Comparison of ENCODE assay signal across 15 cellular contexts in genomic region chr15:79724312-79724711, GRCh38.
DNase-seq lines count a peak whose midpoint lies in the region; ATAC-seq and TF ChIP-seq lines count a peak whose summit lies in the region.
"Had no signal": no experiment of that assay in that cellular context is flagged by ENCODE, and none has a peak within 500 bp of the region (broad histone marks: within the 10 kb centered on the region; RNA-seq: fewer than 3 reads in every experiment).

No MANE protein-coding gene starts in this region.

- in situ Hi-C loops in KBM-7 (cut with MboI; ENCODE audit: low pct_unique_long_range_greater_than_20kb, low sequenced_read_pairs) = no loop called here

- no peak overlapping the region for H3K4me3 ChIP-seq in fibroblast of pulmonary artery (replicated peaks; ENCODE audit: low read depth, low read length)
- H3K4me3 ChIP-seq: ovary, upper lobe of left lung had no signal

- no peak for ATAC-seq in GM18867 (IDR thresholded peaks at IDR 0.05; ENCODE audit: unreplicated experiment)

- DNase-seq in A172 (ENCODE audit: low spot score) (peak; percentile 42), KBM-7 (peak; percentile 4), SW480 (ENCODE audit: low spot score) (peak; percentile 6), fibroblast of pulmonary artery (ENCODE audit: low read depth) (peak; percentile 73), DMS79 treated with DMSO at 0.1 percent for 48 hours (lab: John Stamatoyannopoulos, UW) (no peak), NCI-H2081 (lab: John Stamatoyannopoulos, UW) (no peak), NCI-H526 (lab: John Stamatoyannopoulos, UW) (no peak)
- DNase-seq: activated CD4-positive, alpha-beta T cell treated with anti-CD3 and anti-CD28 coated beads, Interleukin-2, amount 50 U/mL, for 1 hour; caudate nucleus; Kasumi-1; NCI-H2081 treated with DMSO at 0.1 percent for 48 hours; ovary; T-helper 1 cell; upper lobe of left lung had no signal

- no peak for TF ChIP-seq CTCF in fibroblast of pulmonary artery (IDR thresholded peaks at IDR 0.05; ENCODE audit: low read length, missing control alignments)

Comparison
In these comparisons a context has a peak if more than half of its experiments do, and no peak if none do; other contexts are left out.
1. DNase-seq: peak in A172 (single experiment), KBM-7 (single experiment), SW480 (single experiment) and fibroblast of pulmonary artery (single experiment); none in DMS79 treated with DMSO at 0.1 percent for 48 hours (single experiment), NCI-H2081 (0 of 2) and NCI-H526 (0 of 2).